In genomic region chr3:172562881-172563835, GRCh38 we compare ENCODE assay signal across 8 cellular contexts. TPM values are rescaled to one million over a fixed set of nuclear protein-coding genes. Genes with fewer than 3 reads are reported as not detected.
DNase-seq lines count a peak whose midpoint lies in the region; ATAC-seq and TF ChIP-seq lines count a peak whose summit lies in the region.

No MANE protein-coding gene starts in this region.

- TF ChIP-seq POLR2A in vagina (IDR thresholded peaks at IDR 0.05), result no peak

- H3K4me1 ChIP-seq in HEK293 (ENCODE audit: control insufficient read depth, insufficient read depth, low read length) (no peaks in the 10 kb centered on the region), vagina (peaks cover 57% of the 10 kb centered on the region)

- POLR2A ChIA-PET in HEK293 (lab: Yijun Ruan, JAX), result no interaction called here

- no peaks in the 10 kb centered on the region for H3K36me3 ChIP-seq in HEK293 (ENCODE audit: control insufficient read depth in 2 of 2, insufficient read depth in 1 of 2, low read length in 2 of 2)
- no peaks in the 10 kb centered on the region for H3K36me3 ChIP-seq in vagina

- intact Hi-C loops in vagina (cut with DNase I), result no loop called here

- H3K27ac ChIP-seq in HEK293 (ENCODE audit: extremely low read depth, low read depth, low read length), result no peak overlapping the region
- H3K27ac ChIP-seq in vagina, result peak overlapping the region; percentile 83

- H3K4me3 ChIP-seq in HEK293 (ENCODE audit: low read depth, low read length), result no peak overlapping the region
- H3K4me3 ChIP-seq in cardiac fibroblast (replicated peaks in 1 of 2; ENCODE audit: low read depth in 2 of 2, low read length in 2 of 2), result peak overlapping the region in 1 of 2 donors; percentile 27
- H3K4me3 ChIP-seq in vagina, result peak overlapping the region in 1 of 2 donors; percentile 14

- no peak for ATAC-seq in GM19455 (IDR thresholded peaks at IDR 0.05; ENCODE audit: unreplicated experiment)
- no peak for ATAC-seq in GM19328 (IDR thresholded peaks at IDR 0.05; ENCODE audit: unreplicated experiment)

- H3K9me3 ChIP-seq in HEK293 (ENCODE audit: control insufficient read depth, insufficient read depth, low read depth, low read length), result no peaks in the 10 kb centered on the region
- H3K9me3 ChIP-seq in vagina, result no peaks in the 10 kb centered on the region

- TF ChIP-seq CTCF in HEK293 (tag by site-specific recombination; IDR thresholded peaks at IDR 0.05) (no peak), cardiac fibroblast (IDR thresholded peaks at IDR 0.05; ENCODE audit: low read depth, low read length) (no peak), vagina (IDR thresholded peaks at IDR 0.05) (no peak)

- CTCF ChIA-PET in HEK293 (lab: Yijun Ruan, JAX), result no interaction called here

- H3K27me3 ChIP-seq in vagina, result no peaks in the 10 kb centered on the region

- DNase-seq in GM03348 (ENCODE audit: low spot score) (peak; percentile 79), NOMO-1 treated with DMSO at 0.1 percent for 48 hours (lab: John Stamatoyannopoulos, UW; ENCODE audit: unreplicated experiment) (peak; percentile 86), cardiac fibroblast (ENCODE audit: low read depth in 2 of 2) (peak; percentile 93 to 98), lung microvascular endothelial cell (ENCODE audit: low read depth in 2 of 2) (peak; percentile 60 to 88), vagina (ENCODE audit: extremely low spot score in 2 of 2) (no peak)

TF ChIP-seq in HEK293, 187 proteins besides CTCF, POLR2A, EP300 and RAD21:
- TF ChIP-seq PRDM1 (tag by site-specific recombination; IDR thresholded peaks at IDR 0.05) (peak; percentile 81), IKZF3 (tag by site-specific recombination; IDR thresholded peaks at IDR 0.05) (0 out of 2 replicates have a peak, but pooled peaks have one; percentile 12), ZBTB48 (tag by site-specific recombination; IDR thresholded peaks at IDR 0.05) (no peak), KLF8 (tag by site-specific recombination; IDR thresholded peaks at IDR 0.05) (0 out of 2 replicates have a peak, but pooled peaks have one; percentile 28), ZFHX2 (tag by site-specific recombination; conservative IDR thresholded peaks at IDR 0.05) (peak; percentile 37; the same call in 1 of the 2 replicates), ZNF354C (tag by site-specific recombination; IDR thresholded peaks at IDR 0.05; ENCODE audit: borderline replicate concordance, low read depth) (no peak), PRDM6 (tag by site-specific recombination; IDR thresholded peaks at IDR 0.05) (peak; percentile 57), ZNF549 (tag by site-specific recombination; IDR thresholded peaks at IDR 0.05) (no peak), ZNF596 (tag by site-specific recombination; IDR thresholded peaks at IDR 0.05) (peak; percentile 79)

RNA-seq across cellular contexts. Expression of gene TNFSF10, which starts 39.9 kb away (rescaled TPM):
- 69.1 and 91.1 TPM in 2 replicates for total RNA-seq in lung microvascular endothelial cell
- total RNA-seq in vagina, result 92.8 TPM

Comparison
In these comparisons a context has a peak if more than half of its experiments do, and no peak if none do; other contexts are left out.
1. DNase-seq: peak in GM03348 (single experiment), NOMO-1 treated with DMSO at 0.1 percent for 48 hours (single experiment), cardiac fibroblast (2 of 2) and lung microvascular endothelial cell (2 of 2); none in vagina (0 of 2).